Comparison of ENCODE assay signal across 1 cellular context in the genomic region with DNA sequence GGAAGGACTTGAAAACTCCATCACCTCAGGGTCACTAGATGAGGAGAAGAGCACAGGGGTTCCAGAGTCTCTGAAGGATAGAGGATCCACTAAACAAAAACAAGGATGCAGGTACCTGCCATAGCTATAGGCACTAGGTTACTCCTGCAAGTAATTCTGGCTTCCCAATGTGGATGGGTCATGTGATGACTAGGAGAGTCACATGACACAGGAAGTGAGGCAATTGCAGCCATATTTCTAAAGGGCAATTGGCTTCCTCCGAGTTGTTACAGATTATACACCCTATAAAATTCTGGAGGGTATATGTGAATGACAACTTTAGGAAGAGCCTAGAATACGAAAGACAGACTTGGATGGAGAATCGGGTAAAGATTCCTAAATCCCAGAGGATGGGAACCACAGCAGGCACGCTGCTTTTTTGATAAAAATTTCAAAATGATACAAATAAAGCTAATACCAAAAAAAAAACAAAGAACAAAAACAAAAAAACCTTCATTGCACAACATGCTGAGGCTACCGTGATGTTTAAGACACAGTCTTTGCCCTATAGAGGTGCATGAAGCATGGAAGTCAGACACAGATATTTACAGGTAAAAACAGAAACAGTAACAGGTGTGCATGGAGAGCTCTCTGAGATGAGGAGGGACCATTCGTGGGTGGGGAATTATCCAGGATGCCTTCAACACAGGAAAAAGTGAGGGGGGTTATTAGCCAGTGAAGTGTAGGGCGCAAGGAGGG.
TF ChIP-seq lines count a peak whose summit lies in the region.

No MANE protein-coding gene starts in this region.

TF ChIP-seq in K562, 482 proteins besides CTCF, POLR2A, EP300 and RAD21 (continues in another document):
- no peak for TF ChIP-seq FOXP1 (CRISPR knock-in tag; IDR thresholded peaks at IDR 0.05)
- peak; percentile 16; the same call in 1 of the 2 replicates for TF ChIP-seq BACH1 (tag; IDR thresholded peaks at IDR 0.05)
- no peak for TF ChIP-seq TCF15 (CRISPR knock-in tag; IDR thresholded peaks at IDR 0.05)
- peak in 1 of 2 experiments; percentile 47; a peak in 2 of 4 replicates for TF ChIP-seq MNT (conservative IDR thresholded peaks at IDR 0.05)
- TF ChIP-seq GTF3C2 (IDR thresholded peaks at IDR 0.05; ENCODE audit: borderline replicate concordance, extremely low read depth, insufficient read length): no peak
- no peak for TF ChIP-seq XRCC3 (IDR thresholded peaks at IDR 0.05)
- no peak for TF ChIP-seq CHCHD3 (CRISPR knock-in tag; IDR thresholded peaks at IDR 0.05)
- TF ChIP-seq TARDBP (IDR thresholded peaks at IDR 0.05): no peak
- TF ChIP-seq CCNT2 (IDR thresholded peaks at IDR 0.05; ENCODE audit: borderline replicate concordance, extremely low read depth, insufficient read length, low read depth, low read length): no peak
- TF ChIP-seq NEUROD1 (IDR thresholded peaks at IDR 0.05; ENCODE audit: borderline replicate concordance, low read depth, low read length, partially characterized antibody): no peak
- TF ChIP-seq CGGBP1 (CRISPR knock-in tag; IDR thresholded peaks at IDR 0.05): no peak
- no peak for TF ChIP-seq CREB5 (CRISPR knock-in tag; IDR thresholded peaks at IDR 0.05)
- TF ChIP-seq ZNF699 (CRISPR knock-in tag; IDR thresholded peaks at IDR 0.05; ENCODE audit: insufficient replicate concordance): no peak
- TF ChIP-seq MCM7 (IDR thresholded peaks at IDR 0.05): no peak
- no peak for TF ChIP-seq NFIC (IDR thresholded peaks at IDR 0.05)
- no peak for TF ChIP-seq KHSRP (IDR thresholded peaks at IDR 0.05)
- no peak for TF ChIP-seq GTF2A2 (tag; IDR thresholded peaks at IDR 0.05)
- TF ChIP-seq ZNF511 (CRISPR knock-in tag; IDR thresholded peaks at IDR 0.05): no peak
- TF ChIP-seq ZBTB8A (IDR thresholded peaks at IDR 0.05; ENCODE audit: partially characterized antibody): no peak
- no peak for TF ChIP-seq ZNF785 (CRISPR knock-in tag; IDR thresholded peaks at IDR 0.05)
- TF ChIP-seq YY1 (IDR thresholded peaks at IDR 0.05; ENCODE audit: borderline replicate concordance in 1 of 3, control insufficient read depth in 1 of 3, extremely low read depth in 1 of 3, insufficient read depth in 3 of 3, insufficient read length in 1 of 3, insufficient replicate concordance in 2 of 3, low read depth in 1 of 3, low read length in 2 of 3): peak; percentile 83 to 99 (median 92)
- TF ChIP-seq ZBTB11 (CRISPR knock-in tag; IDR thresholded peaks at IDR 0.05): no peak
- TF ChIP-seq ZBTB1 (CRISPR knock-in tag; IDR thresholded peaks at IDR 0.05; ENCODE audit: borderline replicate concordance, low read depth): no peak
- no peak for TF ChIP-seq SMAD1 (IDR thresholded peaks at IDR 0.05; ENCODE audit: low read depth, low read length, partially characterized antibody)
- TF ChIP-seq MYNN (IDR thresholded peaks at IDR 0.05): no peak
- no peak for TF ChIP-seq MYNN (CRISPR knock-in tag; IDR thresholded peaks at IDR 0.05)
- no peak for TF ChIP-seq TCF7 (IDR thresholded peaks at IDR 0.05; ENCODE audit: borderline replicate concordance)
- TF ChIP-seq PRMT5 (CRISPR knock-in tag; IDR thresholded peaks at IDR 0.05): no peak
- no peak for TF ChIP-seq SMAD4 (CRISPR knock-in tag; conservative IDR thresholded peaks at IDR 0.05)
- TF ChIP-seq ZNF780A (CRISPR knock-in tag; IDR thresholded peaks at IDR 0.05): no peak
- TF ChIP-seq RHOXF2B (CRISPR knock-in tag; conservative IDR thresholded peaks at IDR 0.05): no peak
- no peak for TF ChIP-seq ZNF407 (IDR thresholded peaks at IDR 0.05; ENCODE audit: low read depth)
- no peak for TF ChIP-seq SIRT6 (IDR thresholded peaks at IDR 0.05; ENCODE audit: low read depth, low read length)
- no peak for TF ChIP-seq SRSF7 (optimal IDR thresholded peaks at IDR 0.05; ENCODE audit: low read depth, low read length)
- peak; percentile 91 for TF ChIP-seq HCFC1 (IDR thresholded peaks at IDR 0.05; ENCODE audit: low read depth, low read length)
- peak; percentile 69 for TF ChIP-seq ZNF395 (CRISPR knock-in tag; IDR thresholded peaks at IDR 0.05)
- TF ChIP-seq DPF2 (IDR thresholded peaks at IDR 0.05): no peak
- TF ChIP-seq MTF1 (CRISPR knock-in tag; IDR thresholded peaks at IDR 0.05; ENCODE audit: borderline replicate concordance): no peak
